1 cellular context compared by ENCODE assay signal in genomic region chr21:33403786-33404571, GRCh38.
TF ChIP-seq lines count a peak whose summit lies in the region.

No MANE protein-coding gene starts in this region.

TF ChIP-seq in K562, 482 proteins besides CTCF, POLR2A, EP300 and RAD21 (continued from another document and continues in another):
- TF ChIP-seq RERE (CRISPR knock-in tag; IDR thresholded peaks at IDR 0.05; ENCODE audit: borderline replicate concordance) (no peak), AFF4 (CRISPR knock-in tag; IDR thresholded peaks at IDR 0.05) (no peak), ZMIZ1 (IDR thresholded peaks at IDR 0.05; ENCODE audit: low read depth in 2 of 2, low read length in 2 of 2) (peak in 1 of 2 experiments; percentile 14; a peak in 1 of 4 replicates), HMG20B (CRISPR knock-in tag; IDR thresholded peaks at IDR 0.05) (no peak), ARID3A (IDR thresholded peaks at IDR 0.05; ENCODE audit: borderline replicate concordance, low read depth, low read length) (no peak), HES1 (IDR thresholded peaks at IDR 0.05; ENCODE audit: low read depth) (no peak), NR0B1 (IDR thresholded peaks at IDR 0.05; ENCODE audit: partially characterized antibody) (no peak), NFE2L1 (tag; IDR thresholded peaks at IDR 0.05; ENCODE audit: borderline replicate concordance, low read depth) (no peak), ZNF780A (CRISPR knock-in tag; IDR thresholded peaks at IDR 0.05) (no peak), ZNF589 (CRISPR knock-in tag; IDR thresholded peaks at IDR 0.05; ENCODE audit: low read depth) (no peak; the same call in 1 of the 2 replicates), CREBBP (IDR thresholded peaks at IDR 0.05; ENCODE audit: low read depth, low read length) (no peak), L3MBTL2 (IDR thresholded peaks at IDR 0.05) (no peak), IRF2 (CRISPR knock-in tag; IDR thresholded peaks at IDR 0.05) (no peak), CHD4 (IDR thresholded peaks at IDR 0.05; ENCODE audit: insufficient read depth, insufficient replicate concordance, low read depth, low read length, poor library complexity, severe bottlenecking) (no peak), MTA3 (IDR thresholded peaks at IDR 0.05; ENCODE audit: borderline replicate concordance) (no peak), ZZZ3 (IDR thresholded peaks at IDR 0.05) (no peak), E2F8 (IDR thresholded peaks at IDR 0.05; ENCODE audit: low read depth, partially characterized antibody) (no peak), GATAD2B (IDR thresholded peaks at IDR 0.05; ENCODE audit: borderline replicate concordance) (no peak), HDAC2 (IDR thresholded peaks at IDR 0.05) (peak; percentile 56; the same call in 1 of the 2 replicates), ZNF232 (CRISPR knock-in tag; IDR thresholded peaks at IDR 0.05) (no peak), STAT5B (CRISPR knock-in tag; IDR thresholded peaks at IDR 0.05) (no peak), NFIX (CRISPR knock-in tag; IDR thresholded peaks at IDR 0.05; ENCODE audit: low read depth) (no peak), HDAC6 (IDR thresholded peaks at IDR 0.05; ENCODE audit: low read depth, low read length) (no peak), NRF1 (conservative IDR thresholded peaks at IDR 0.05 in 1 of 2, IDR thresholded peaks at IDR 0.05 in 1 of 2) (peak; percentile 62 to 68)
- TF ChIP-seq, protein P1, sequence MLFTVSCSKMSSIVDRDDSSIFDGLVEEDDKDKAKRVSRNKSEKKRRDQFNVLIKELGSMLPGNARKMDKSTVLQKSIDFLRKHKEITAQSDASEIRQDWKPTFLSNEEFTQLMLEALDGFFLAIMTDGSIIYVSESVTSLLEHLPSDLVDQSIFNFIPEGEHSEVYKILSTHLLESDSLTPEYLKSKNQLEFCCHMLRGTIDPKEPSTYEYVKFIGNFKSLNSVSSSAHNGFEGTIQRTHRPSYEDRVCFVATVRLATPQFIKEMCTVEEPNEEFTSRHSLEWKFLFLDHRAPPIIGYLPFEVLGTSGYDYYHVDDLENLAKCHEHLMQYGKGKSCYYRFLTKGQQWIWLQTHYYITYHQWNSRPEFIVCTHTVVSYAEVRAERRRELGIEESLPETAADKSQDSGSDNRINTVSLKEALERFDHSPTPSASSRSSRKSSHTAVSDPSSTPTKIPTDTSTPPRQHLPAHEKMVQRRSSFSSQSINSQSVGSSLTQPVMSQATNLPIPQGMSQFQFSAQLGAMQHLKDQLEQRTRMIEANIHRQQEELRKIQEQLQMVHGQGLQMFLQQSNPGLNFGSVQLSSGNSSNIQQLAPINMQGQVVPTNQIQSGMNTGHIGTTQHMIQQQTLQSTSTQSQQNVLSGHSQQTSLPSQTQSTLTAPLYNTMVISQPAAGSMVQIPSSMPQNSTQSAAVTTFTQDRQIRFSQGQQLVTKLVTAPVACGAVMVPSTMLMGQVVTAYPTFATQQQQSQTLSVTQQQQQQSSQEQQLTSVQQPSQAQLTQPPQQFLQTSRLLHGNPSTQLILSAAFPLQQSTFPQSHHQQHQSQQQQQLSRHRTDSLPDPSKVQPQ (CRISPR knock-in tag; IDR thresholded peaks at IDR 0.05; ENCODE audit: borderline replicate concordance): no peak
- TF ChIP-seq, protein P2, sequence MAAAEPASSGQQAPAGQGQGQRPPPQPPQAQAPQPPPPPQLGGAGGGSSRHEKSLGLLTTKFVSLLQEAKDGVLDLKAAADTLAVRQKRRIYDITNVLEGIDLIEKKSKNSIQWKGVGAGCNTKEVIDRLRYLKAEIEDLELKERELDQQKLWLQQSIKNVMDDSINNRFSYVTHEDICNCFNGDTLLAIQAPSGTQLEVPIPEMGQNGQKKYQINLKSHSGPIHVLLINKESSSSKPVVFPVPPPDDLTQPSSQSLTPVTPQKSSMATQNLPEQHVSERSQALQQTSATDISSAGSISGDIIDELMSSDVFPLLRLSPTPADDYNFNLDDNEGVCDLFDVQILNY (CRISPR knock-in tag; IDR thresholded peaks at IDR 0.05): no peak
